1 cellular context compared by ENCODE assay signal in the genomic region with DNA sequence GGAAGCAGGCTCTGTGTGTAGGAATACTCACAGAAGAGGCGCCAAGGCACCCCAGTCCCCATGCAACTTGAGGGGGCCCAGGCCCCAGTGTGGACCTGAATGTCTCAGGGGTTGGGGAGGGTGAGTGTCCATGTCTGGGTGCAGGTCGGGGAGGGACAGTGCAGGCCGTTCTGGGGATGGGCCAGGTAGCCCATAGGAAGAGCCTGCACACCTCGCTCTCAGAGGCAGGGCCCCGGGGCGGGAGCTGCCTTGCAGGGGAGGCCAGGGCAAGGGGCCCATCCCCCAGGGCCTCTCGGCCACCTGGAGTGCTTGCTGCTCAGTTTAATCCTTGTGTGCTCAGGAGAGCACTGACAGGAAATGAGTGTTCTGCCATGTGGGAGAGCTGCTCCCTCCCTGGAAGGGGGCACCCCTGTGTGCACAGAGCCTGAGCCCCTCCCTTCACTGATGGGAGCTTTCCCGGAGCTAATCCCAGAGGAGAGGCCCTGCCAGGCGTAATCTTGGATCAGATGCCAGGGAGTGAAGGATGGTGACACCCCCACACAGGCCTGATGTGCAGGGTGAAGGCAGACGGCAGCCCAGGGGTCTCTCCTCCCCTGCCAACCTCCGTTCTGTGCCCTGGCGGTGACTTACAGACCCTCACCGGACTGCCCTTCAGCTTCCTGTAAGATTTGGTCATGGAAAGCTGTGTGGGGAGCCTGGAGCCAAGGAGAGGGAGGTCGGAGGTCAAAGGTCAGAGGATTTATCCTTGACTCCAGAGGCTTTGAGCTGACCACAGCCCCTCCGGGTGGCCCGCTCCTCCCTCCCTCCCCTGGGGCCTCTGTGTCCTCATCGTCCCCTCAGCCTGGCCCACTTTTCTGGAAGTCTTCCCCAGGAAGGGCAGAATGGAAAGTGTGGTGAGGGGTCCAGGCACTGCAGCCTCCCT.
TF ChIP-seq lines count a peak whose summit lies in the region.

No MANE protein-coding gene starts in this region.

TF ChIP-seq in HepG2, 621 proteins besides CTCF, POLR2A, EP300 and RAD21 (continued from another document):
- TF ChIP-seq PATZ1 (CRISPR knock-in tag; IDR thresholded peaks at IDR 0.05) (peak; percentile 42; the same call in 1 of the 2 replicates), NR2C2 (CRISPR knock-in tag; IDR thresholded peaks at IDR 0.05; ENCODE audit: borderline replicate concordance) (peak; percentile 80), LCORL (IDR thresholded peaks at IDR 0.05) (no peak), LCORL (CRISPR knock-in tag; IDR thresholded peaks at IDR 0.05) (peak; percentile 36; the same call in 1 of the 2 replicates)
